Comparison of ENCODE assay signal across 1 cellular context in genomic region chr12:28578833-28579252, GRCh38.
TF ChIP-seq lines count a peak whose summit lies in the region.

No MANE protein-coding gene starts in this region.

TF ChIP-seq in GM12878, 131 proteins besides CTCF, POLR2A, EP300 and RAD21 (continued from another document):
- TF ChIP-seq PRDM15 (CRISPR knock-in tag; IDR thresholded peaks at IDR 0.05) (no peak), RBBP5 (conservative IDR thresholded peaks at IDR 0.05) (no peak), ZNF207 (IDR thresholded peaks at IDR 0.05; ENCODE audit: borderline replicate concordance) (no peak)
